ENCODE assay signal across 1 cellular context in genomic region chr2:72955188-72956049, GRCh38.
TF ChIP-seq lines count a peak whose summit lies in the region.

No MANE protein-coding gene starts in this region.

TF ChIP-seq in WTC11, 78 proteins besides CTCF, POLR2A, EP300 and RAD21 (continued from another document):
- TF ChIP-seq ATF3 (CRISPR knock-in tag; conservative IDR thresholded peaks at IDR 0.05) (no peak), JUN (CRISPR knock-in tag; IDR thresholded peaks at IDR 0.05) (no peak), ZNF281 (CRISPR knock-in tag; IDR thresholded peaks at IDR 0.05) (no peak), SP1 (CRISPR knock-in tag; conservative IDR thresholded peaks at IDR 0.05) (no peak), IRF1 (CRISPR knock-in tag; IDR thresholded peaks at IDR 0.05) (no peak), ZBTB21 (CRISPR knock-in tag; IDR thresholded peaks at IDR 0.05; ENCODE audit: borderline replicate concordance) (no peak), CBFB (CRISPR knock-in tag; IDR thresholded peaks at IDR 0.05; ENCODE audit: low read depth) (no peak)
